Comparison of ENCODE assay signal across 13 cellular contexts in genomic region chr1:194069168-194069830, GRCh38.
DNase-seq lines count a peak whose midpoint lies in the region; ATAC-seq and TF ChIP-seq lines count a peak whose summit lies in the region.
"Had no signal": no experiment of that assay in that cellular context is flagged by ENCODE, and none has a peak within 500 bp of the region (broad histone marks: within the 10 kb centered on the region; RNA-seq: fewer than 3 reads in every experiment).

No MANE protein-coding gene starts in this region.

- DNase-seq in H4 (ENCODE audit: low spot score) (peak; percentile 10), SK-N-SH (no peak), globus pallidus (ENCODE audit: low spot score) (peak; percentile 14), neuronal stem cell (ENCODE audit: low spot score) (no peak), HEK293T (ENCODE audit: extremely low spot score) (no peak), NCI-H1417 (lab: John Stamatoyannopoulos, UW) (no peak)
- DNase-seq in activated CD4-positive, alpha-beta T cell treated with anti-CD3 and anti-CD28 coated beads for 1 hour: no peak
- DNase-seq: NCI-H2227 treated with DMSO at 0.1 percent for 48 hours; stimulated activated CD4-positive, alpha-beta T cell treated with anti-CD3 and anti-CD28 coated beads, Interleukin-2, amount 100 ng/mL, for 24 hours had no signal

- POLR2A ChIA-PET in SK-N-SH (lab: Yijun Ruan, JAX): interaction anchor here (0.6 kb wide), 1 partner anchor 45 kb away, joined by 3 read pairs; no protein-coding TSS in a partner anchor
- POLR2A ChIA-PET in HEK293T (lab: Yijun Ruan, JAX): no interaction called here

- H3K36me3 ChIP-seq in SK-N-SH (replicated peaks in 1 of 2; ENCODE audit: control insufficient read depth in 1 of 2, insufficient read depth in 2 of 2, low read length in 1 of 2): no peaks in the 10 kb centered on the region
- H3K36me3 ChIP-seq in neuronal stem cell (replicated peaks in 1 of 2; ENCODE audit: control insufficient read depth in 2 of 2, insufficient read depth in 2 of 2, low read length in 2 of 2): no peaks in the 10 kb centered on the region
- H3K36me3 ChIP-seq: thoracic aorta had no signal

- no peaks in the 10 kb centered on the region for H3F3A ChIP-seq in SK-N-SH (replicated peaks; ENCODE audit: insufficient read depth)

- no peaks in the 10 kb centered on the region for H3K79me2 ChIP-seq in SK-N-SH (ENCODE audit: insufficient read depth)

- no peak overlapping the region for H2AFZ ChIP-seq in SK-N-SH (ENCODE audit: low read depth)
- no peak overlapping the region for H2AFZ ChIP-seq in neuronal stem cell (ENCODE audit: low read length)

- H2BK120ac ChIP-seq in neuronal stem cell (ENCODE audit: low read depth, low read length): no peak overlapping the region

- TF ChIP-seq EP300 in SK-N-SH (IDR thresholded peaks at IDR 0.05; ENCODE audit: borderline replicate concordance in 1 of 2, low read depth in 1 of 2, low read length in 1 of 2): peak in 1 of 2 experiments; percentile 34; a peak in 2 of 4 replicates

- no peak overlapping the region for H2AK5ac ChIP-seq in neuronal stem cell (ENCODE audit: low read depth, low read length)

- TF ChIP-seq RAD21 in SK-N-SH (IDR thresholded peaks at IDR 0.05; ENCODE audit: low read length): no peak

- H4K91ac ChIP-seq in neuronal stem cell (ENCODE audit: low read depth, low read length, poor library complexity): no peak overlapping the region

- TF ChIP-seq CTCF in SK-N-SH (IDR thresholded peaks at IDR 0.05): no peak

- H2BK5ac ChIP-seq in neuronal stem cell (ENCODE audit: low read length): no peak overlapping the region

- peak overlapping the region; percentile 58 for H4K8ac ChIP-seq in neuronal stem cell (ENCODE audit: low read depth, low read length)

- H3K9me3 ChIP-seq in SK-N-SH: no peaks in the 10 kb centered on the region
- H3K9me3 ChIP-seq in neuronal stem cell (replicated peaks in 1 of 2; ENCODE audit: control insufficient read depth in 2 of 2, insufficient read depth in 1 of 2, low read depth in 1 of 2, low read length in 2 of 2): no peaks in the 10 kb centered on the region
- H3K9me3 ChIP-seq: thoracic aorta had no signal

- H3K4me2 ChIP-seq in SK-N-SH: no peak overlapping the region
- H3K4me2 ChIP-seq in neuronal stem cell (ENCODE audit: insufficient read depth, low read length, poor library complexity, severe bottlenecking): no peak overlapping the region

- no peak overlapping the region for H2BK12ac ChIP-seq in neuronal stem cell (ENCODE audit: low read length)

- CTCF ChIA-PET in SK-N-SH (lab: Yijun Ruan, JAX) (no interaction called here), HEK293T (lab: Yijun Ruan, JAX) (no interaction called here)

- no peak overlapping the region for H3K23ac ChIP-seq in neuronal stem cell (ENCODE audit: low read depth, low read length, poor library complexity)

- H3K14ac ChIP-seq in neuronal stem cell (ENCODE audit: low read length): peak overlapping the region; percentile 25

- H3K27ac ChIP-seq in SK-N-SH (ENCODE audit: low read depth in 2 of 2, low read length in 1 of 2) (no peak overlapping the region), neuronal stem cell (replicated peaks; ENCODE audit: low read length) (no peak overlapping the region)
- H3K27ac ChIP-seq: thoracic aorta had no signal

- H3K18ac ChIP-seq in neuronal stem cell (ENCODE audit: low read length): no peak overlapping the region

- no peak for ATAC-seq in HG03045 (IDR thresholded peaks at IDR 0.05; ENCODE audit: unreplicated experiment)
- ATAC-seq: WTC11 had no signal

- H3K79me1 ChIP-seq in neuronal stem cell (ENCODE audit: low read depth, low read length): no peaks in the 10 kb centered on the region

- H3K27me3 ChIP-seq in SK-N-SH (ENCODE audit: insufficient read depth) (no peaks in the 10 kb centered on the region), neuronal stem cell (ENCODE audit: control insufficient read depth in 3 of 3, insufficient read depth in 3 of 3, low read depth in 1 of 3, low read length in 3 of 3) (no peaks in the 10 kb centered on the region)

- H3K4me1 ChIP-seq in SK-N-SH (ENCODE audit: control insufficient read depth in 1 of 2, insufficient read depth in 2 of 2, low read depth in 1 of 2, low read length in 1 of 2): peaks cover 0 to 9% of the 10 kb centered on the region in 2 experiments; a peak in 2 of 4 replicates
- no peaks in the 10 kb centered on the region for H3K4me1 ChIP-seq in neuronal stem cell (ENCODE audit: control insufficient read depth in 2 of 2, insufficient read depth in 1 of 2, low read depth in 1 of 2, low read length in 2 of 2)

- no peak overlapping the region for H3K4me3 ChIP-seq in SK-N-SH (ENCODE audit: low read depth in 2 of 2, low read length in 1 of 2)
- H3K4me3 ChIP-seq in neuronal stem cell (ENCODE audit: low read length in 2 of 2): no peak overlapping the region
- H3K4me3 ChIP-seq: lung, thoracic aorta had no signal

- no peaks in the 10 kb centered on the region for H4K20me1 ChIP-seq in SK-N-SH (ENCODE audit: insufficient read depth)

- WGBS in SK-N-SH (ENCODE audit: low lambda C conversion rate): 29% methylated on average over 7 of the region's 7 CpGs
- no CpG with 5 or more reads among the region's 7 CpGs for WGBS in neuronal stem cell (ENCODE audit: extremely low coverage in 2 of 2, insufficient read length in 2 of 2, insufficient replicate concordance in 1 of 2), 2 donors

- no peaks in the 10 kb centered on the region for H3K9me2 ChIP-seq in SK-N-SH

- no peak overlapping the region for H2BK15ac ChIP-seq in neuronal stem cell (ENCODE audit: low read length)

- no peak overlapping the region for H3K4ac ChIP-seq in neuronal stem cell (ENCODE audit: low read length)

- H3K9ac ChIP-seq in SK-N-SH: no peak overlapping the region
- no peak overlapping the region for H3K9ac ChIP-seq in neuronal stem cell (ENCODE audit: low read depth, low read length, poor library complexity)

TF ChIP-seq in SK-N-SH, 30 proteins besides CTCF, POLR2A, EP300 and RAD21 (continues in another document):
- no peak for TF ChIP-seq EZH2phosphoT487 (IDR thresholded peaks at IDR 0.05; ENCODE audit: borderline replicate concordance, low read depth)
- TF ChIP-seq NRF1 (IDR thresholded peaks at IDR 0.05; ENCODE audit: low read depth, low read length): no peak
- no peak for TF ChIP-seq USF2 (IDR thresholded peaks at IDR 0.05; ENCODE audit: borderline replicate concordance, low read depth, low read length)
- TF ChIP-seq JUND (IDR thresholded peaks at IDR 0.05): peak; percentile 41
- peak; percentile 94 for TF ChIP-seq TCF12 (IDR thresholded peaks at IDR 0.05)
- peak; percentile 46; the same call in 1 of the 2 replicates for TF ChIP-seq ZBTB33 (IDR thresholded peaks at IDR 0.05; ENCODE audit: borderline replicate concordance, low read depth)

TF ChIP-seq in HEK293T, 16 proteins besides CTCF, POLR2A, EP300 and RAD21:
- TF ChIP-seq SUZ12 (IDR thresholded peaks at IDR 0.05) (no peak), FOXA1 (IDR thresholded peaks at IDR 0.05) (no peak), ZNF384 (IDR thresholded peaks at IDR 0.05) (no peak), FOXK2 (IDR thresholded peaks at IDR 0.05) (no peak), TARDBP (IDR thresholded peaks at IDR 0.05) (no peak), L3MBTL2 (conservative IDR thresholded peaks at IDR 0.05) (no peak), ARNT (IDR thresholded peaks at IDR 0.05) (no peak)
- TF ChIP-seq, protein P1, sequence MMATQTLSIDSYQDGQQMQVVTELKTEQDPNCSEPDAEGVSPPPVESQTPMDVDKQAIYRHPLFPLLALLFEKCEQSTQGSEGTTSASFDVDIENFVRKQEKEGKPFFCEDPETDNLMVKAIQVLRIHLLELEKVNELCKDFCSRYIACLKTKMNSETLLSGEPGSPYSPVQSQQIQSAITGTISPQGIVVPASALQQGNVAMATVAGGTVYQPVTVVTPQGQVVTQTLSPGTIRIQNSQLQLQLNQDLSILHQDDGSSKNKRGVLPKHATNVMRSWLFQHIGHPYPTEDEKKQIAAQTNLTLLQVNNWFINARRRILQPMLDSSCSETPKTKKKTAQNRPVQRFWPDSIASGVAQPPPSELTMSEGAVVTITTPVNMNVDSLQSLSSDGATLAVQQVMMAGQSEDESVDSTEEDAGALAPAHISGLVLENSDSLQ (IDR thresholded peaks at IDR 0.05): no peak
TF ChIP-seq in HEK293T: peak in this region for 0.

Comparison
In these comparisons a context has a peak if more than half of its experiments do, and no peak if none do; other contexts are left out.
1. DNase-seq: peak in H4 (single experiment) and globus pallidus (single experiment); none in SK-N-SH (single experiment), neuronal stem cell (single experiment), HEK293T (single experiment), NCI-H1417 (0 of 3) and activated CD4-positive, alpha-beta T cell treated with anti-CD3 and anti-CD28 coated beads for 1 hour (single experiment).